Comparison of ENCODE assay signal across 19 cellular contexts in the genomic region with DNA sequence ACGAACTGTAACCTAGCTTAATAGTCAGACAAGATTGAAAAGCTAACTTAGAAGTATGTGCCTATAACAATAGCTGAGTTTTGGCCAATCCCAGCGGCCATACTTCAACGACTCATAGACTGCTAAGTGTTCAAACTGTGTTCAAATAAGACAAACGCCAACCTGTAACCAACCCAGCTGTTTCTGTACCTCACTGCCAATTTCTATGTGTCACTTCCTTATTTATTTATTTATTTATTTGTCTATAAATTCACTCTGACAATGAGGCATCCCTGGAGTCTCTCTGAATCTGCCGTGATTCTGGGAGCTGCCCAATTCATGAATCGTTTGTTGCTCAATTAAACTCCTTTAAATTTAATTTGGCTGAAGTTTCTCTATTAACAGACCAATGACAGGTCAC. TPM values are rescaled to one million over a fixed set of nuclear protein-coding genes. Genes with fewer than 3 reads are reported as not detected.
"Had no signal": no experiment of that assay in that cellular context is flagged by ENCODE, and none has a peak within 500 bp of the region (broad histone marks: within the 10 kb centered on the region; RNA-seq: fewer than 3 reads in every experiment).

No MANE protein-coding gene starts in this region.

- H3K27me3 ChIP-seq: body of pancreas, hepatocyte, testis, upper lobe of right lung had no signal

- H3K4me3 Mint-ChIP-seq: activated CD8-positive, alpha-beta T cell treated with anti-CD3 and anti-CD28 coated beads for 36 hours; naive thymus-derived CD4-positive, alpha-beta T cell had no signal

- H3K4me2 ChIP-seq: hepatocyte had no signal

- H3K4me1 ChIP-seq: body of pancreas, parathyroid adenoma, sigmoid colon, testis had no signal

- H3K9me3 ChIP-seq: body of pancreas, left lung, neutrophil, sigmoid colon, stomach, testis, upper lobe of right lung had no signal

- H3K4me3 ChIP-seq: body of pancreas, hepatocyte, left lung, sigmoid colon, stomach, testis, upper lobe of right lung had no signal

- H3K27ac ChIP-seq: body of pancreas, hepatocyte, left lung, neutrophil, parathyroid adenoma, sigmoid colon, stomach, testis, upper lobe of right lung, VCaP had no signal

- H3K79me2 ChIP-seq: hepatocyte, parathyroid adenoma had no signal

- ATAC-seq: activated CD8-positive, alpha-beta T cell treated with anti-CD3 and anti-CD28 coated beads for 36 hours; body of pancreas; left lung; naive thymus-derived CD4-positive, alpha-beta T cell; upper lobe of right lung had no signal

- H3K36me3 Mint-ChIP-seq: activated naive CD4-positive, alpha-beta T cell treated with anti-CD3 and anti-CD28 coated beads, Interleukin-2, amount 50 U/mL, for 72 hours had no signal

- H3K9ac ChIP-seq: parathyroid adenoma had no signal

- H3K36me3 ChIP-seq: left lung, neutrophil, sigmoid colon, stomach, upper lobe of right lung had no signal

- DNase-seq: activated CD8-positive, alpha-beta T cell treated with anti-CD3 and anti-CD28 coated beads for 36 hours; activated effector memory CD4-positive, alpha-beta T cell treated with anti-CD3 and anti-CD28 coated beads, Interleukin-2, amount 50 U/mL, for 16 hours; activated T-cell treated with anti-CD3 and anti-CD28 coated beads, Interleukin-2, amount 50 U/mL, for 48 hours; body of pancreas; cortex of kidney; effector CD8-positive, alpha-beta T cell; left lung; naive thymus-derived CD4-positive, alpha-beta T cell; sigmoid colon; stimulated activated CD4-positive, alpha-beta T cell treated with anti-CD3 and anti-CD28 coated beads, Interleukin-1b, Interleukin-23, amount 100 ng/mL, for 48 hours; stomach; testis; upper lobe of right lung had no signal

- H3K27ac Mint-ChIP-seq: activated CD8-positive, alpha-beta T cell treated with anti-CD3 and anti-CD28 coated beads for 36 hours; activated naive CD4-positive, alpha-beta T cell treated with anti-CD3 and anti-CD28 coated beads, Interleukin-2, amount 50 U/mL, for 72 hours had no signal

- H3K9me3 Mint-ChIP-seq: activated CD8-positive, alpha-beta T cell treated with anti-CD3 and anti-CD28 coated beads for 36 hours had no signal

- H2AFZ ChIP-seq: hepatocyte, parathyroid adenoma had no signal

RNA-seq across cellular contexts. Expression of gene ST8SIA6, which starts 21.7 kb away (rescaled TPM):
- total RNA-seq: activated CD8-positive, alpha-beta T cell treated with anti-CD3 and anti-CD28 coated beads for 36 hours; body of pancreas; hepatocyte had no signal
- polyA plus RNA-seq: keratinocyte had no signal
